30 cellular contexts compared by ENCODE assay signal in genomic region chr1:226518375-226518774, GRCh38. TPM values are rescaled to one million over a fixed set of nuclear protein-coding genes. Genes with fewer than 3 reads are reported as not detected.
"Had no signal": no experiment of that assay in that cellular context is flagged by ENCODE, and none has a peak within 500 bp of the region (broad histone marks: within the 10 kb centered on the region; RNA-seq: fewer than 3 reads in every experiment).

No MANE protein-coding gene starts in this region.

- H3K27ac Mint-ChIP-seq: naive thymus-derived CD4-positive, alpha-beta T cell; natural killer cell; nephron; progenitor cell of endocrine pancreas; stimulated activated effector memory CD8-positive, alpha-beta T cell treated with anti-CD3 and anti-CD28 coated beads, Interleukin-12 subunit alpha, Interleukin-12 subunit beta, amount 100 ng/mL, for 72 hours; stimulated activated naive B cell treated with anti-CD40 and anti-IgM and Interleukin-4, amounts not matched to agents 10 μg/mL and 1 μg/mL and 100 μg/mL, for 72 hours; stimulated activated naive CD8-positive, alpha-beta T cell treated with anti-CD3 and anti-CD28 coated beads, Interleukin-15, Interleukin-2, amounts not matched to agents 100 ng/mL and 50 ng/mL, for 24 hours had no signal

- H3K4me3 ChIP-seq: neural progenitor cell, ovary, psoas muscle, skin epidermis, smooth muscle cell, spleen, stomach, thoracic aorta, thyroid gland, tibial nerve, upper lobe of left lung, vagina had no signal

- H3K4me2 ChIP-seq: neural progenitor cell, smooth muscle cell had no signal

- DNase-seq: naive thymus-derived CD4-positive, alpha-beta T cell; natural killer cell; occipital lobe; ovary; posterior cingulate gyrus; psoas muscle; right cardiac atrium; spleen; stimulated activated CD4-positive, alpha-beta T cell treated with anti-CD3 and anti-CD28 coated beads, Interleukin-12 subunit alpha, Interleukin-12 subunit beta, amount 100 ng/mL, for 4 hours; stimulated activated CD4-positive, alpha-beta T cell treated with anti-CD3 and anti-CD28 coated beads, Interleukin-1b, Interleukin-23, amount 100 ng/mL, for 48 hours; stimulated activated CD4-positive, alpha-beta T cell treated with anti-CD3 and anti-CD28 coated beads, Interleukin-4, amount 100 ng/mL, for 1 hour; stimulated activated naive B cell treated with anti-CD40 and anti-IgM and Interleukin-4, amounts not matched to agents 10 μg/mL and 1 μg/mL and 100 μg/mL, for 72 hours; stimulated activated naive CD4-positive, alpha-beta T cell treated with Interleukin-2 at 50 U/mL for 16 hours; stomach; thyroid gland; trophoblast cell; upper lobe of left lung had no signal

- H3K27ac ChIP-seq: neural progenitor cell, ovary, parathyroid adenoma, psoas muscle, skin epidermis, spleen, stomach, thoracic aorta, thyroid gland, tibial nerve, upper lobe of left lung, vagina had no signal

- H3K4me3 Mint-ChIP-seq: naive thymus-derived CD4-positive, alpha-beta T cell; natural killer cell; nephron; neural progenitor cell; stimulated activated effector memory CD8-positive, alpha-beta T cell treated with anti-CD3 and anti-CD28 coated beads, Interleukin-12 subunit alpha, Interleukin-12 subunit beta, amount 100 ng/mL, for 72 hours; stimulated activated naive B cell treated with anti-CD40 and anti-IgM and Interleukin-4, amounts not matched to agents 10 μg/mL and 1 μg/mL and 100 μg/mL, for 72 hours; stimulated activated naive CD8-positive, alpha-beta T cell treated with anti-CD3 and anti-CD28 coated beads, Interleukin-15, Interleukin-2, amounts not matched to agents 100 ng/mL and 50 ng/mL, for 24 hours had no signal

- H2AFZ ChIP-seq: neural progenitor cell, parathyroid adenoma had no signal

- H3K4me1 ChIP-seq: neural progenitor cell, parathyroid adenoma, psoas muscle, spleen, stomach, upper lobe of left lung, vagina had no signal

- H3K4me1 Mint-ChIP-seq: naive thymus-derived CD4-positive, alpha-beta T cell; natural killer cell; stimulated activated effector memory CD8-positive, alpha-beta T cell treated with anti-CD3 and anti-CD28 coated beads, Interleukin-12 subunit alpha, Interleukin-12 subunit beta, amount 100 ng/mL, for 72 hours; stimulated activated naive B cell treated with anti-CD40 and anti-IgM and Interleukin-4, amounts not matched to agents 10 μg/mL and 1 μg/mL and 100 μg/mL, for 72 hours had no signal

- H3K9ac ChIP-seq: neural progenitor cell, parathyroid adenoma had no signal

- FAIRE-seq: urothelium cell line had no signal

- ATAC-seq: naive thymus-derived CD4-positive, alpha-beta T cell; natural killer cell; psoas muscle; right cardiac atrium; sciatic nerve; stimulated activated effector memory CD8-positive, alpha-beta T cell treated with anti-CD3 and anti-CD28 coated beads, Interleukin-12 subunit alpha, Interleukin-12 subunit beta, amount 100 ng/mL, for 72 hours; stimulated activated naive B cell treated with anti-CD40 and anti-IgM and Interleukin-4, amounts not matched to agents 10 μg/mL and 1 μg/mL and 100 μg/mL, for 72 hours had no signal

- H3K36me3 ChIP-seq: neural progenitor cell, ovary, spleen, stomach, thoracic aorta, thyroid gland, tibial nerve, upper lobe of left lung, vagina had no signal

- H3K27me3 ChIP-seq: neural progenitor cell, ovary, thyroid gland, tibial nerve, upper lobe of left lung, vagina had no signal

- H3K79me2 ChIP-seq: parathyroid adenoma had no signal

- H3K9me3 Mint-ChIP-seq: natural killer cell; nephron; neural progenitor cell; stimulated activated effector memory CD8-positive, alpha-beta T cell treated with anti-CD3 and anti-CD28 coated beads, Interleukin-12 subunit alpha, Interleukin-12 subunit beta, amount 100 ng/mL, for 72 hours; stimulated activated naive B cell treated with anti-CD40 and anti-IgM and Interleukin-4, amounts not matched to agents 10 μg/mL and 1 μg/mL and 100 μg/mL, for 72 hours; stimulated activated naive CD8-positive, alpha-beta T cell treated with anti-CD3 and anti-CD28 coated beads, Interleukin-15, Interleukin-2, amounts not matched to agents 100 ng/mL and 50 ng/mL, for 24 hours had no signal

- H3K9me3 ChIP-seq: ovary, psoas muscle, spleen, stomach, thoracic aorta, thyroid gland, tibial nerve, upper lobe of left lung, vagina had no signal

- H3K36me3 Mint-ChIP-seq: naive thymus-derived CD4-positive, alpha-beta T cell; natural killer cell; neural progenitor cell; stimulated activated effector memory CD8-positive, alpha-beta T cell treated with anti-CD3 and anti-CD28 coated beads, Interleukin-12 subunit alpha, Interleukin-12 subunit beta, amount 100 ng/mL, for 72 hours; stimulated activated naive B cell treated with anti-CD40 and anti-IgM and Interleukin-4, amounts not matched to agents 10 μg/mL and 1 μg/mL and 100 μg/mL, for 72 hours had no signal

RNA-seq across cellular contexts. Expression of gene STUM, which starts 30.2 kb away (rescaled TPM):
- total RNA-seq: naive thymus-derived CD4-positive, alpha-beta T cell; natural killer cell had no signal
- polyA plus RNA-seq: naive thymus-derived CD4-positive, alpha-beta T cell; smooth muscle cell had no signal
